8 cellular contexts compared by ENCODE assay signal in genomic region chr20:45771182-45771759, GRCh38. TPM values are rescaled to one million over a fixed set of nuclear protein-coding genes. Genes with fewer than 3 reads are reported as not detected.
DNase-seq lines count a peak whose midpoint lies in the region; ATAC-seq and TF ChIP-seq lines count a peak whose summit lies in the region.

No MANE protein-coding gene starts in this region.

- H3K27ac ChIP-seq in C4-2B: no peak overlapping the region

- DNase-seq in NCI-H69 (lab: John Stamatoyannopoulos, UW): peak; percentile 65
- DNase-seq in activated CD4-positive, alpha-beta T cell treated with anti-CD3 and anti-CD28 coated beads, Interleukin-2, amount 50 U/mL, for 24 hours (ENCODE audit: low read depth in 1 of 2, low spot score in 1 of 2): peak; percentile 68 to 70
- DNase-seq in ecto neural progenitor cell (ENCODE audit: low spot score): peak; percentile 88
- peak; percentile 78 to 81 for DNase-seq in lung microvascular endothelial cell (ENCODE audit: low read depth in 2 of 2)
- DNase-seq in stimulated activated CD4-positive, alpha-beta T cell treated with anti-CD3 and anti-CD28 coated beads, TNF-alpha, amount 100 ng/mL, for 4 hours (ENCODE audit: low read depth in 3 of 3): peak; percentile 57 to 61 (median 58)

- ATAC-seq in HG02798 (IDR thresholded peaks at IDR 0.05; ENCODE audit: poor library complexity, unreplicated experiment) (peak; percentile 37), HG03175 (IDR thresholded peaks at IDR 0.05; ENCODE audit: unreplicated experiment) (no peak)

- peak; percentile 94 for TF ChIP-seq CTCF in C4-2B (conservative IDR thresholded peaks at IDR 0.05)

RNA-seq across cellular contexts. Expression of gene WFDC3, which starts 20.4 kb away (rescaled TPM):
- total RNA-seq in lung microvascular endothelial cell: not detected in 2 replicates

RNA-seq across cellular contexts. Expression of gene DNTTIP1, which starts 20.5 kb away (rescaled TPM):
- 14.4 and 15.1 TPM in 2 replicates for total RNA-seq in lung microvascular endothelial cell

RNA-seq across cellular contexts. Expression of gene UBE2C, which starts 41.2 kb away (rescaled TPM):
- total RNA-seq in lung microvascular endothelial cell: 4.2 and 10.7 TPM in 2 replicates

RNA-seq across cellular contexts. Expression of gene SPINT4, which starts 49.1 kb away (rescaled TPM):
- not detected in 2 replicates for total RNA-seq in lung microvascular endothelial cell

RNA-seq across cellular contexts. Expression of gene TNNC2, which starts 55.8 kb away (rescaled TPM):
- not detected in 2 replicates for total RNA-seq in lung microvascular endothelial cell
